Comparison of ENCODE assay signal across 1 cellular context in the genomic region with DNA sequence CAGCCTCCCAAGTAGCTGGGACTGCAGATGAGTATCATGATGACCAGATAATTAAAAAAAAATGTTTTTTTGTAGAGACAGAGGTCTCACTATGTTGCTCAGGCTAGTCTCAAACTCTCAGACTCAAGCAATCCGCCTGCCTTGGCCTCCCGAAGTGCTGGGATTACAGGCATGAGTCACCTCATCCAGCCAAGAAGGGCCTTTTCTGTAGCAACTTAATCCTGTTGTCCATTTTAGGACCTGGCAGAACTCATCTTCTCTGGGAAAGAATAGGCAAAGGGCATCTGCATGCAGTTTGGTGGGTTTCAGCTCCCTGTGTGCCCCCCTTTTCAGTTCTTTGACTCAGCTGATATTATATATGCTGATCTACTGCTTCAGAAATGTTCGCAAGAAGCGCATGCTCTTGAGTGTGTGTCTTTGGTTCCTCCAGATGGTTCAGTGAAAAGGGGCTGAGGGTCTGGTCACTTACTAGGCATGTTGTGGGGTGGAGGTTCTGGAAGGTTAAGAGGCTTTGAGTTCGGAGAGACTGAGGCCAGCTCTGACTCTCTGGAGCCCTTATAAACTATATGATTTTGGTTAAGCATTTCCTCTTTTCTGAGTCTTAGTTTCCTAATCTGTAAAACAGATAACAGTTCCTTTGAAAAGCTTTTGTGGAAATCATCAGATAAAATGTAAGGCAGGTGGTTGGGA.
TF ChIP-seq lines count a peak whose summit lies in the region.

No MANE protein-coding gene starts in this region.

TF ChIP-seq in SK-N-SH treated with all-trans-retinoic acid at 6 μM for 48 hours, 23 proteins besides CTCF, POLR2A, EP300 and RAD21:
- TF ChIP-seq, protein P1, sequence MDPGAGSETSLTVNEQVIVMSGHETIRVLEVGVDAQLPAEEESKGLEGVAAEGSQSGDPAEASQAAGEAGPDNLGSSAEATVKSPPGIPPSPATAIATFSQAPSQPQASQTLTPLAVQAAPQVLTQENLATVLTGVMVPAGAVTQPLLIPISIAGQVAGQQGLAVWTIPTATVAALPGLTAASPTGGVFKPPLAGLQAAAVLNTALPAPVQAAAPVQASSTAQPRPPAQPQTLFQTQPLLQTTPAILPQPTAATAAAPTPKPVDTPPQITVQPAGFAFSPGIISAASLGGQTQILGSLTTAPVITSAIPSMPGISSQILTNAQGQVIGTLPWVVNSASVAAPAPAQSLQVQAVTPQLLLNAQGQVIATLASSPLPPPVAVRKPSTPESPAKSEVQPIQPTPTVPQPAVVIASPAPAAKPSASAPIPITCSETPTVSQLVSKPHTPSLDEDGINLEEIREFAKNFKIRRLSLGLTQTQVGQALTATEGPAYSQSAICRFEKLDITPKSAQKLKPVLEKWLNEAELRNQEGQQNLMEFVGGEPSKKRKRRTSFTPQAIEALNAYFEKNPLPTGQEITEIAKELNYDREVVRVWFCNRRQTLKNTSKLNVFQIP (CRISPR knock-in tag; IDR thresholded peaks at IDR 0.05; ENCODE audit: borderline replicate concordance, low read depth) = no peak
- no peak for TF ChIP-seq ARNTL (CRISPR knock-in tag; IDR thresholded peaks at IDR 0.05; ENCODE audit: borderline replicate concordance, low read depth)
- TF ChIP-seq ZNF8 (CRISPR knock-in tag; IDR thresholded peaks at IDR 0.05) = no peak
- no peak for TF ChIP-seq ZC3H10 (CRISPR knock-in tag; IDR thresholded peaks at IDR 0.05)
- no peak for TF ChIP-seq SNAI2 (CRISPR knock-in tag; IDR thresholded peaks at IDR 0.05)
- TF ChIP-seq OSR1 (CRISPR knock-in tag; IDR thresholded peaks at IDR 0.05) = no peak
- TF ChIP-seq ZNF565 (CRISPR knock-in tag; conservative IDR thresholded peaks at IDR 0.05; ENCODE audit: low read depth) = no peak
- TF ChIP-seq, protein P2, sequence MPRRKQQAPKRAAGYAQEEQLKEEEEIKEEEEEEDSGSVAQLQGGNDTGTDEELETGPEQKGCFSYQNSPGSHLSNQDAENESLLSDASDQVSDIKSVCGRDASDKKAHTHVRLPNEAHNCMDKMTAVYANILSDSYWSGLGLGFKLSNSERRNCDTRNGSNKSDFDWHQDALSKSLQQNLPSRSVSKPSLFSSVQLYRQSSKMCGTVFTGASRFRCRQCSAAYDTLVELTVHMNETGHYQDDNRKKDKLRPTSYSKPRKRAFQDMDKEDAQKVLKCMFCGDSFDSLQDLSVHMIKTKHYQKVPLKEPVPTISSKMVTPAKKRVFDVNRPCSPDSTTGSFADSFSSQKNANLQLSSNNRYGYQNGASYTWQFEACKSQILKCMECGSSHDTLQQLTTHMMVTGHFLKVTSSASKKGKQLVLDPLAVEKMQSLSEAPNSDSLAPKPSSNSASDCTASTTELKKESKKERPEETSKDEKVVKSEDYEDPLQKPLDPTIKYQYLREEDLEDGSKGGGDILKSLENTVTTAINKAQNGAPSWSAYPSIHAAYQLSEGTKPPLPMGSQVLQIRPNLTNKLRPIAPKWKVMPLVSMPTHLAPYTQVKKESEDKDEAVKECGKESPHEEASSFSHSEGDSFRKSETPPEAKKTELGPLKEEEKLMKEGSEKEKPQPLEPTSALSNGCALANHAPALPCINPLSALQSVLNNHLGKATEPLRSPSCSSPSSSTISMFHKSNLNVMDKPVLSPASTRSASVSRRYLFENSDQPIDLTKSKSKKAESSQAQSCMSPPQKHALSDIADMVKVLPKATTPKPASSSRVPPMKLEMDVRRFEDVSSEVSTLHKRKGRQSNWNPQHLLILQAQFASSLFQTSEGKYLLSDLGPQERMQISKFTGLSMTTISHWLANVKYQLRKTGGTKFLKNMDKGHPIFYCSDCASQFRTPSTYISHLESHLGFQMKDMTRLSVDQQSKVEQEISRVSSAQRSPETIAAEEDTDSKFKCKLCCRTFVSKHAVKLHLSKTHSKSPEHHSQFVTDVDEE (CRISPR knock-in tag; IDR thresholded peaks at IDR 0.05) = no peak
- TF ChIP-seq CSDC2 (CRISPR knock-in tag; IDR thresholded peaks at IDR 0.05) = no peak
- TF ChIP-seq PPARA (CRISPR knock-in tag; IDR thresholded peaks at IDR 0.05; ENCODE audit: borderline replicate concordance) = no peak
- no peak for TF ChIP-seq ISL1 (CRISPR knock-in tag; IDR thresholded peaks at IDR 0.05)
